In the genomic region with DNA sequence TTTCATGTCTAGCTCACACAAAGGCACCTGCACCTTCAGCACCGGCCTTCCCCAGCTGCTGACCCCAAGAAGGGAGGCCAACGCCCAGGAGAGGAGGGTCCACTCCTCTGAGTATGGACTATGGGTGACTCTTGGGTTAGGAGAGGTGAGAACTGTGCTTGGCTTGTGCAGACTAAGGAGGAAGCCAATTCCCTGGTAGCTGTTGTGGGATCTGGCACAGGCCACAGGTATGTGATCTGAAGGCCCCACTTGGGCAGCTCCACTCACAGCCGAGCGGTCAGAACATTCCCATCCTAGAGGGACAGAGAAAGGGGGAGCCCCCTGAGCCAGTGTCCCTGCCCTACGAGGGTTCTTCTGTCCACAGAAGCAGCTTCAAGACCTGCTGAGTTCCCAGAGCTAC, we compare ENCODE assay signal across 13 cellular contexts. TPM values are rescaled to one million over a fixed set of nuclear protein-coding genes. Genes with fewer than 3 reads are reported as not detected.
DNase-seq lines count a peak whose midpoint lies in the region; ATAC-seq and TF ChIP-seq lines count a peak whose summit lies in the region.
"Had no signal": no experiment of that assay in that cellular context is flagged by ENCODE, and none has a peak within 500 bp of the region (broad histone marks: within the 10 kb centered on the region; RNA-seq: fewer than 3 reads in every experiment).

No MANE protein-coding gene starts in this region.

- H3F3A ChIP-seq in SK-N-SH (replicated peaks; ENCODE audit: insufficient read depth): no peaks in the 10 kb centered on the region

- no peak overlapping the region; a peak in 1 of 22 replicates for H3K9ac ChIP-seq in BLaER1 treated with 17β-estradiol and CSF1 and Interleukin-3, amounts not matched to agents 10 nM and 100 nM
- H3K9ac ChIP-seq in SK-N-SH: no peak overlapping the region

- CTCF ChIA-PET in SK-N-SH (lab: Yijun Ruan, JAX): interaction anchor here (0.7 to 3.4 kb wide), 9 partner anchors 12 to 298 kb away, joined by 3 to 27 read pairs (median 4); no protein-coding TSS in a partner anchor
- CTCF ChIA-PET in A673 (lab: Charles Lee): no interaction called here

- intact Hi-C loops in breast epithelium (cut with DNase I; ENCODE audit: low total_unique reads): no loop called here
- intact Hi-C loops in gastrocnemius medialis (cut with DNase I; ENCODE audit: low total_unique reads): loop anchor here (2.0 to 10.0 kb wide), 6 partner anchors 89 to 812 kb away; partner anchors contain the start of gene COBL
- intact Hi-C loops in A673 (cut with micrococcal nuclease; ENCODE audit: unreplicated experiment): no loop called here

- H3K27ac ChIP-seq in BLaER1 treated with 17β-estradiol and CSF1 and Interleukin-3, amounts not matched to agents 10 nM and 100 nM: no peak overlapping the region
- peak overlapping the region; percentile 36 to 80 for H3K27ac ChIP-seq in breast epithelium
- peak overlapping the region; percentile 55 to 68 for H3K27ac ChIP-seq in right atrium auricular region
- H3K27ac ChIP-seq in gastrocnemius medialis: peak overlapping the region; percentile 90 to 99 (median 97)
- H3K27ac ChIP-seq in SK-N-SH (ENCODE audit: low read depth in 2 of 2, low read length in 1 of 2): peak overlapping the region in 1 of 2 experiments; percentile 100; a peak in 2 of 4 replicates
- no peak overlapping the region for H3K27ac ChIP-seq in A673 (ENCODE audit: low read depth, low read length, poor library complexity, severe bottlenecking)

- no peak overlapping the region for H3K4me3 ChIP-seq in BLaER1 treated with 17β-estradiol and CSF1 and Interleukin-3, amounts not matched to agents 10 nM and 100 nM
- H3K4me3 ChIP-seq in breast epithelium: no peak overlapping the region
- no peak overlapping the region for H3K4me3 ChIP-seq in right atrium auricular region
- H3K4me3 ChIP-seq in gastrocnemius medialis: peak overlapping the region in 1 of 4 donors; percentile 45
- no peak overlapping the region for H3K4me3 ChIP-seq in SK-N-SH (ENCODE audit: low read depth in 2 of 2, low read length in 1 of 2)
- H3K4me3 ChIP-seq in A673 (ENCODE audit: low read depth, low read length, poor library complexity, severe bottlenecking): no peak overlapping the region
- H3K4me3 ChIP-seq: GM23338 had no signal

- H3K79me2 ChIP-seq in SK-N-SH (ENCODE audit: insufficient read depth): no peaks in the 10 kb centered on the region

- peak overlapping the region in 8 of 11 experiments; percentile 26 to 71 (median 52); a peak in 13 of 22 replicates for H3K4me2 ChIP-seq in BLaER1 treated with 17β-estradiol and CSF1 and Interleukin-3, amounts not matched to agents 10 nM and 100 nM
- H3K4me2 ChIP-seq in SK-N-SH: no peak overlapping the region
- H3K4me2 ChIP-seq: GM23338 had no signal

- no peak for DNase-seq in breast epithelium (ENCODE audit: low spot score in 2 of 2)
- no peak for DNase-seq in right atrium auricular region (ENCODE audit: low spot score)
- DNase-seq in gastrocnemius medialis: peak; percentile 39 to 82
- DNase-seq in SK-N-SH: no peak
- DNase-seq in A673 (ENCODE audit: low spot score): no peak
- DNase-seq in DMS79 treated with DMSO at 0.1 percent for 48 hours (lab: John Stamatoyannopoulos, UW): no peak
- no peak for DNase-seq in H4 (ENCODE audit: low spot score)
- DNase-seq: midbrain; NCI-H1436; NCI-H524; stimulated activated CD4-positive, alpha-beta T cell treated with anti-CD3 and anti-CD28 coated beads, Interleukin-4, amount 100 ng/mL, for 1 hour had no signal

- in situ Hi-C loops in gastrocnemius medialis (cut with MboI; ENCODE audit: low sequenced_read_pairs in 4 of 4): loop anchor here in 2 of 4 donors (5.0 to 10.0 kb wide), 2 partner anchors 152 to 164 kb away; no protein-coding TSS in a partner anchor

- H4K20me1 ChIP-seq in BLaER1 treated with 17β-estradiol and CSF1 and Interleukin-3, amounts not matched to agents 10 nM and 100 nM: no peaks in the 10 kb centered on the region
- H4K20me1 ChIP-seq in SK-N-SH (ENCODE audit: insufficient read depth): no peaks in the 10 kb centered on the region

- peak in 1 of 2 donors; percentile 35 for ATAC-seq in gastrocnemius medialis
- ATAC-seq: GM23338 had no signal

- H3K9me2 ChIP-seq in SK-N-SH: no peaks in the 10 kb centered on the region

- H2AFZ ChIP-seq in SK-N-SH (ENCODE audit: low read depth): no peak overlapping the region
- H2AFZ ChIP-seq: GM23338 had no signal

- POLR2A ChIA-PET in SK-N-SH (lab: Yijun Ruan, JAX): interaction anchor here (1.0 to 4.9 kb wide), 4 partner anchors 28 to 58 kb away, joined by 3 to 26 read pairs (median 6); no protein-coding TSS in a partner anchor
- POLR2A ChIA-PET in A673 (lab: Charles Lee; ENCODE audit: low non-redundant PET): no interaction called here

- TF ChIP-seq RAD21 in SK-N-SH (IDR thresholded peaks at IDR 0.05; ENCODE audit: low read length): no peak

- TF ChIP-seq CTCF in breast epithelium (IDR thresholded peaks at IDR 0.05) (no peak), right atrium auricular region (IDR thresholded peaks at IDR 0.05) (no peak), gastrocnemius medialis (IDR thresholded peaks at IDR 0.05 in 4 of 5, conservative IDR thresholded peaks at IDR 0.05 in 1 of 5) (no peak), SK-N-SH (IDR thresholded peaks at IDR 0.05) (no peak), A673 (conservative IDR thresholded peaks at IDR 0.05; ENCODE audit: low read depth, low read length) (no peak)

- 25% methylated on average over 2 of the region's 5 CpGs for WGBS in SK-N-SH (ENCODE audit: low lambda C conversion rate)

- TF ChIP-seq POLR2A in breast epithelium (IDR thresholded peaks at IDR 0.05) (no peak), gastrocnemius medialis (IDR thresholded peaks at IDR 0.05) (no peak)

- no TSS peak for BruUV-seq in A673 (replicated peaks; lab: Mats Ljungman, UMichigan)

- TF ChIP-seq EP300 in SK-N-SH (IDR thresholded peaks at IDR 0.05; ENCODE audit: borderline replicate concordance in 1 of 2, low read depth in 1 of 2, low read length in 1 of 2): no peak

- H3K4me1 ChIP-seq in BLaER1 treated with 17β-estradiol and CSF1 and Interleukin-3, amounts not matched to agents 10 nM and 100 nM: peaks cover 0 to 36% (median 27%) of the 10 kb centered on the region in 10 experiments; a peak in 16 of 20 replicates
- H3K4me1 ChIP-seq in breast epithelium (no peaks in the 10 kb centered on the region), right atrium auricular region (peaks cover 0 to 18% of the 10 kb centered on the region in 2 donors), gastrocnemius medialis (peaks cover 60 to 63% of the 10 kb centered on the region in 2 donors), SK-N-SH (ENCODE audit: control insufficient read depth in 1 of 2, insufficient read depth in 2 of 2, low read depth in 1 of 2, low read length in 1 of 2) (peaks cover 0 to 84% of the 10 kb centered on the region in 2 experiments; a peak in 2 of 4 replicates), A673 (ENCODE audit: insufficient read depth, low read length, poor library complexity, severe bottlenecking) (no peaks in the 10 kb centered on the region)

- H3K36me3 ChIP-seq in BLaER1 treated with 17β-estradiol and CSF1 and Interleukin-3, amounts not matched to agents 10 nM and 100 nM: no peaks in the 10 kb centered on the region
- H3K36me3 ChIP-seq in breast epithelium (no peaks in the 10 kb centered on the region), right atrium auricular region (no peaks in the 10 kb centered on the region), gastrocnemius medialis (no peaks in the 10 kb centered on the region), SK-N-SH (replicated peaks in 1 of 2; ENCODE audit: control insufficient read depth in 1 of 2, insufficient read depth in 2 of 2, low read length in 1 of 2) (peaks cover 0 to 8% of the 10 kb centered on the region in 2 experiments), A673 (ENCODE audit: insufficient read depth, low read length, poor library complexity, severe bottlenecking) (no peaks in the 10 kb centered on the region)

- no peaks in the 10 kb centered on the region for H3K27me3 ChIP-seq in BLaER1 treated with 17β-estradiol and CSF1 and Interleukin-3, amounts not matched to agents 10 nM and 100 nM
- no peaks in the 10 kb centered on the region for H3K27me3 ChIP-seq in breast epithelium
- no peaks in the 10 kb centered on the region for H3K27me3 ChIP-seq in right atrium auricular region
- no peaks in the 10 kb centered on the region for H3K27me3 ChIP-seq in gastrocnemius medialis
- peaks cover 11% of the 10 kb centered on the region; the same call in 1 of the 2 replicates for H3K27me3 ChIP-seq in SK-N-SH (ENCODE audit: insufficient read depth)
- H3K27me3 ChIP-seq in A673 (replicated peaks; ENCODE audit: insufficient read depth, low read depth, low read length, poor library complexity): peaks cover 9% of the 10 kb centered on the region

- peaks cover 0 to 7% (median 0%) of the 10 kb centered on the region in 11 experiments; a peak in 1 of 22 replicates for H3K9me3 ChIP-seq in BLaER1 treated with 17β-estradiol and CSF1 and Interleukin-3, amounts not matched to agents 10 nM and 100 nM (replicated peaks in 1 of 11)
- H3K9me3 ChIP-seq in breast epithelium: no peaks in the 10 kb centered on the region
- no peaks in the 10 kb centered on the region for H3K9me3 ChIP-seq in right atrium auricular region
- no peaks in the 10 kb centered on the region for H3K9me3 ChIP-seq in gastrocnemius medialis
- no peaks in the 10 kb centered on the region for H3K9me3 ChIP-seq in SK-N-SH
- H3K9me3 ChIP-seq in A673 (ENCODE audit: low read depth, low read length, poor library complexity, severe bottlenecking): no peaks in the 10 kb centered on the region

TF ChIP-seq in SK-N-SH, 30 proteins besides CTCF, POLR2A, EP300 and RAD21 (continues in another document):
- no peak for TF ChIP-seq POLR2AphosphoS5 (IDR thresholded peaks at IDR 0.05; ENCODE audit: low read depth, low read length)
- no peak for TF ChIP-seq MXI1 (IDR thresholded peaks at IDR 0.05; ENCODE audit: low read depth, low read length)
- no peak for TF ChIP-seq TCF12 (IDR thresholded peaks at IDR 0.05)
- no peak for TF ChIP-seq CHD2 (IDR thresholded peaks at IDR 0.05; ENCODE audit: low read length, partially characterized antibody)
- no peak for TF ChIP-seq TAF1 (IDR thresholded peaks at IDR 0.05; ENCODE audit: borderline replicate concordance, low read depth, low read length)
- TF ChIP-seq, protein P1, sequence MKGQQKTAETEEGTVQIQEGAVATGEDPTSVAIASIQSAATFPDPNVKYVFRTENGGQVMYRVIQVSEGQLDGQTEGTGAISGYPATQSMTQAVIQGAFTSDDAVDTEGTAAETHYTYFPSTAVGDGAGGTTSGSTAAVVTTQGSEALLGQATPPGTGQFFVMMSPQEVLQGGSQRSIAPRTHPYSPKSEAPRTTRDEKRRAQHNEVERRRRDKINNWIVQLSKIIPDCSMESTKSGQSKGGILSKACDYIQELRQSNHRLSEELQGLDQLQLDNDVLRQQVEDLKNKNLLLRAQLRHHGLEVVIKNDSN (IDR thresholded peaks at IDR 0.05; ENCODE audit: borderline replicate concordance, low read depth): no peak

RNA-seq across cellular contexts. Expression of gene FIGNL1, which starts 52.8 kb away (rescaled TPM):
- total RNA-seq in breast epithelium: 10 to 100 TPM; 10.8 to 13.1 (median 11.7) TPM
- 1 to 10 TPM; 4.7 TPM for total RNA-seq in right atrium auricular region
- total RNA-seq in gastrocnemius medialis: 1 to 10 TPM; 2.3 to 9.2 (median 6.2) TPM
- polyA plus RNA-seq in SK-N-SH (2012; rRNA removed): 6.7 and 8.6 TPM in 2 replicates
- 7.3 and 7.7 TPM in 2 replicates for polyA plus RNA-seq in SK-N-SH (2012; cell fraction: cytosol; rRNA removed)
- 7.3 and 12.9 TPM in 2 replicates for polyA plus RNA-seq in SK-N-SH (2012; cell fraction: nucleus; rRNA removed)
- 38.8 and 41.3 TPM in 2 replicates for total RNA-seq in A673 (2021)
- total RNA-seq in H4 (2014; rRNA removed; shearing (Covaris generic)): 46.2 and 51.8 TPM in 2 replicates

Comparison
In these comparisons a context has a peak if more than half of its experiments do, and no peak if none do; other contexts are left out.
1. H3K27ac ChIP-seq: peak in breast epithelium (2 of 2), right atrium auricular region (2 of 2) and gastrocnemius medialis (4 of 4); none in BLaER1 treated with 17β-estradiol and CSF1 and Interleukin-3, amounts not matched to agents 10 nM and 100 nM (0 of 11) and A673 (single experiment).
2. DNase-seq: peak in gastrocnemius medialis (2 of 2); none in breast epithelium (0 of 2), right atrium auricular region (single experiment), SK-N-SH (single experiment), A673 (single experiment), DMS79 treated with DMSO at 0.1 percent for 48 hours (single experiment) and H4 (single experiment).